ENCODE assay signal across 8 cellular contexts in genomic region chr17:55264640-55265298, GRCh38. TPM values are rescaled to one million over a fixed set of nuclear protein-coding genes. Genes with fewer than 3 reads are reported as not detected.
DNase-seq lines count a peak whose midpoint lies in the region; ATAC-seq and TF ChIP-seq lines count a peak whose summit lies in the region.

HLF (plus strand) TSS chr17:55264960; CDS start chr17:55265485, 525 bp downstream.

- no peak within 1 kb of the TSS; the same call in 1 of the 2 replicates for H3K9ac ChIP-seq in GM23248

- ATAC-seq in right cardiac atrium = peak; percentile 95 to 96

- in situ Hi-C loops in GM23248 (cut with MboI) = no loop called here

- no peaks in the 10 kb centered on the region for H3K9me2 ChIP-seq in GM23248 (ENCODE audit: insufficient read depth)

- H3K4me2 ChIP-seq in GM23248 (ENCODE audit: unreplicated experiment) = peak within 1 kb of the TSS; percentile 69

- no peaks in the 10 kb centered on the region for H3K9me3 Mint-ChIP-seq in type B pancreatic cell

- H4K20me1 ChIP-seq in GM23248 (ENCODE audit: insufficient read depth) = no peaks in the 10 kb centered on the region

- H3K9me3 ChIP-seq in GM23248 (ENCODE audit: low read depth) (no peaks in the 10 kb centered on the region), right cardiac atrium (ENCODE audit: control insufficient read depth, low read length) (no peaks in the 10 kb centered on the region), prostate gland (no peaks in the 10 kb centered on the region)

- no peaks in the 10 kb centered on the region for H3K36me3 ChIP-seq in GM23248 (ENCODE audit: low read depth)
- no peaks in the 10 kb centered on the region for H3K36me3 ChIP-seq in prostate gland

- H3K4me3 ChIP-seq in GM23248 (peak within 1 kb of the TSS; percentile 61), LNCaP clone FGC (ENCODE audit: low read depth, low read length) (peak within 1 kb of the TSS; percentile 30), right cardiac atrium (ENCODE audit: low read length) (peak within 1 kb of the TSS; percentile 66), prostate gland (peak within 1 kb of the TSS; percentile 39 to 45)

- peak; percentile 93 for DNase-seq in DMS53 (lab: John Stamatoyannopoulos, UW)
- peak; percentile 86 for DNase-seq in GM23248
- DNase-seq in LNCaP clone FGC (ENCODE audit: low read depth) = no peak
- DNase-seq in T-helper 1 cell = peak; percentile 51 to 80 (median 57)
- DNase-seq in anterior cingulate cortex (lab: John Stamatoyannopoulos, UW) = peak in 55 of 58 donors; percentile 20 to 89 (median 76)
- DNase-seq in right cardiac atrium = peak; percentile 85 to 95 (median 94)
- DNase-seq in prostate gland (ENCODE audit: low spot score) = peak; percentile 69
- peak; percentile 79 for DNase-seq in type B pancreatic cell (ENCODE audit: extremely low spot score, unreplicated experiment)

- H3K4me1 ChIP-seq in GM23248 (ENCODE audit: insufficient read depth) = no peaks in the 10 kb centered on the region
- no peaks in the 10 kb centered on the region for H3K4me1 ChIP-seq in right cardiac atrium (ENCODE audit: control insufficient read depth, insufficient read depth, low read length)
- H3K4me1 ChIP-seq in prostate gland (replicated peaks) = no peaks in the 10 kb centered on the region

- H3K79me2 ChIP-seq in GM23248 (ENCODE audit: insufficient read depth) = no peaks in the 10 kb centered on the region

- no peak within 1 kb of the TSS for H3K27ac Mint-ChIP-seq in type B pancreatic cell

- H3K27ac ChIP-seq in GM23248 = no peak within 1 kb of the TSS
- peak within 1 kb of the TSS; percentile 38 for H3K27ac ChIP-seq in right cardiac atrium (ENCODE audit: low read length)
- peak within 1 kb of the TSS; percentile 78 to 80 for H3K27ac ChIP-seq in prostate gland

- peaks cover 79% of the 10 kb centered on the region for H3K27me3 Mint-ChIP-seq in type B pancreatic cell

- H3K4me1 Mint-ChIP-seq in type B pancreatic cell (ENCODE audit: unreplicated experiment) = peaks cover 6% of the 10 kb centered on the region

- TF ChIP-seq CTCF in LNCaP clone FGC (IDR thresholded peaks at IDR 0.05; ENCODE audit: control insufficient read depth, extremely low read depth, insufficient read depth) (no peak), prostate gland (IDR thresholded peaks at IDR 0.05) (no peak), type B pancreatic cell (conservative IDR thresholded peaks at IDR 0.05) (no peak)

- H3F3A ChIP-seq in GM23248 (ENCODE audit: insufficient read depth) = peaks cover 12% of the 10 kb centered on the region; the same call in 1 of the 2 replicates

- peak; percentile 29 for TF ChIP-seq POLR2A in prostate gland (IDR thresholded peaks at IDR 0.05)

- WGBS in GM23248 (ENCODE audit: low coverage in 1 of 2, low lambda C conversion rate in 2 of 2, missing lambda C conversion rate in 2 of 2), 2 experiments = 4 to 6% methylated on average over 39 to 61 of the region's 64 CpGs
- WGBS in right cardiac atrium = under 1% methylated on average over 64 of the region's 64 CpGs
- under 1% methylated on average over 64 of the region's 64 CpGs for WGBS in prostate gland

- H3K27me3 ChIP-seq in GM23248 (replicated peaks; ENCODE audit: insufficient read depth) (peaks cover 58% of the 10 kb centered on the region), right cardiac atrium (ENCODE audit: control insufficient read depth, insufficient read depth) (no peaks in the 10 kb centered on the region), prostate gland (replicated peaks; ENCODE audit: insufficient read depth) (no peaks in the 10 kb centered on the region)

- intact Hi-C loops in right cardiac atrium (cut with DNase I) (no loop called here), prostate gland (cut with DNase I) (loop anchor here (1.0 to 10.0 kb wide), 2 partner anchors 26 to 80 kb away; no protein-coding TSS in a partner anchor)

- H3K36me3 Mint-ChIP-seq in type B pancreatic cell = no peaks in the 10 kb centered on the region

- peak within 1 kb of the TSS; percentile 84 for H3K4me3 Mint-ChIP-seq in type B pancreatic cell

- no peak within 1 kb of the TSS for H2AFZ ChIP-seq in GM23248

RNA-seq across cellular contexts. Expression of gene HLF, which starts in this region (rescaled TPM):
- not detected in 2 replicates for total RNA-seq in GM23248 (2014; rRNA removed; shearing (Covaris generic))
- polyA plus RNA-seq in GM23248 (2016; fragmentation: Nextera tagmentation; extraction: Ambion mirVana) = 0.09 TPM in 1 of 2 replicates, not detected in the other
- total RNA-seq in right cardiac atrium = 10 to 100 TPM; 35.6 to 56.6 (median 49.7) TPM
- polyA plus RNA-seq in right cardiac atrium = 17.0 TPM
- 10 to 100 TPM; 26.5 to 34.9 TPM for total RNA-seq in prostate gland
- 2.6 and 3.4 TPM in 2 replicates for total RNA-seq in type B pancreatic cell (ENCODE audit: low replicate concordance)

Comparison
In these comparisons a context has a peak if more than half of its experiments do, and no peak if none do; other contexts are left out.
1. RNA of gene HLF (polyA plus RNA-seq): 17.0 TPM in right cardiac atrium (single experiment); 0.09 TPM in GM23248; every median in the first group is over 10 times any median in the second.
2. Peak in DNase-seq, H3K4me3 ChIP-seq and H3K4me2 ChIP-seq in GM23248; RNA of the gene not detected or under 1 TPM.
3. Peak in every context shown above with its lines, with median percentiles within 50 percentile points of each other: H3K4me3 ChIP-seq.